ENCODE assay signal across 1 cellular context in the genomic region with DNA sequence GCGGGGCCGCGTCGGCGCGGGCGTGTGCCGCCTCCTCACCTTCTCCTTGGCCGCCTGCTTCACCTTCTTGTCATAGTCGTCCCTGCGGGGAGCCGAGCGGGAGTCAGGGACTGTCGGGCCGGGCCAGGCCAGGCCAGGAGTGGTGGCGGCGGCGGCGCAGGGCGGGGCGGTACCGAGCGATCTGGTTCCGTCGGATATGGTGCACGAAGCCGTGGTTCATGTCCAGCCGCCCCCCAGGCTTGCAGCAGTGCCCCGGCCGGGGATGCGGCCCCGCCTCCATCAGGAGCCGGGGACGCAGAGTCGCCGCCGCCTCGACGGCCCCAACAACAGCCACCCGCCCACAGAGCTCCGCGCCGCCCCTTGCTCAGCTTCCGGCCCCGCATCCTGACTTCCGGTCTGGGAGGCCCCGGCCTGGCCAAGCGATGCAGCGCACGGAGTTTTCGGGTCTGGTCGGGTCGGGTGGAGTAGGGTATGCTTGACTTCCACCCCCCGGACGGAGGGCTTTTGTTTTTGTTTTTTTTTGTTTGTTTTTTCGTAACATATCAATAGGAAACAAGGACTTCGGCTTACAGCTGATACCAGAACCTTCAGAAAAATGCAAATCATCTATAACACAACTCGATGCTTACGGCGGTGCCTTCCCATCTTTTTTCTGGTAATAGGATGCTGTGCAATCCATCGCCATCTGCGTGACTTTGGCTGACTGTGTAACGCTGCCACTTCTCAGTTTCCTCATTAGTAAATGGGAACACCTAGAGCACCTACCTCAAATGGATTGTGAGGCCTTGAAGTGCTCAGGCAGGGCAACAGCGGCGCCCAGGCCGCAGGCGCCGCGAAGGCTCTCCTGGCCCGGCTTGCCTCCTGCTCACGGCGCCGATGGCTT.
TF ChIP-seq lines count a peak whose summit lies in the region.

A gene with protein sequence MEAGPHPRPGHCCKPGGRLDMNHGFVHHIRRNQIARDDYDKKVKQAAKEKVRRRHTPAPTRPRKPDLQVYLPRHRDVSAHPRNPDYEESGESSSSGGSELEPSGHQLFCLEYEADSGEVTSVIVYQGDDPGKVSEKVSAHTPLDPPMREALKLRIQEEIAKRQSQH (minus strand): TSS at position 362 of the 883 bp plus-strand sequence. CDS start 82 bp downstream, at position 280.

TF ChIP-seq in HepG2, 621 proteins besides CTCF, POLR2A, EP300 and RAD21 (continued from another document and continues in another):
- TF ChIP-seq PATZ1 (CRISPR knock-in tag; IDR thresholded peaks at IDR 0.05): peak; percentile 87
- TF ChIP-seq ZMYM2 (CRISPR knock-in tag; IDR thresholded peaks at IDR 0.05): no peak; the same call in 1 of the 2 replicates
- TF ChIP-seq ZNF768 (CRISPR knock-in tag; IDR thresholded peaks at IDR 0.05): peak; percentile 83
- TF ChIP-seq SMARCC2 (IDR thresholded peaks at IDR 0.05): no peak
- peak; percentile 83; the same call in 1 of the 2 replicates for TF ChIP-seq ZNF639 (CRISPR knock-in tag; conservative IDR thresholded peaks at IDR 0.05)
- TF ChIP-seq ZNF710 (CRISPR knock-in tag; IDR thresholded peaks at IDR 0.05; ENCODE audit: borderline replicate concordance): peak; percentile 80; the same call in 1 of the 2 replicates
- no peak for TF ChIP-seq PCBP1 (IDR thresholded peaks at IDR 0.05; ENCODE audit: borderline replicate concordance, low read depth, low read length)
- TF ChIP-seq GABPA (IDR thresholded peaks at IDR 0.05; ENCODE audit: low read depth, low read length): peak; percentile 95
- TF ChIP-seq GABPA (CRISPR knock-in tag; IDR thresholded peaks at IDR 0.05; ENCODE audit: low read depth): peak; percentile 95
- TF ChIP-seq TBL1XR1 (IDR thresholded peaks at IDR 0.05; ENCODE audit: borderline replicate concordance, low read length, partially characterized antibody): no peak
- TF ChIP-seq ZNF33A (CRISPR knock-in tag; IDR thresholded peaks at IDR 0.05; ENCODE audit: borderline replicate concordance): no peak
- TF ChIP-seq ZNF326 (CRISPR knock-in tag; IDR thresholded peaks at IDR 0.05; ENCODE audit: borderline replicate concordance): no peak; the same call in 1 of the 2 replicates
- no peak; the same call in 1 of the 2 replicates for TF ChIP-seq ZNF432 (CRISPR knock-in tag; IDR thresholded peaks at IDR 0.05; ENCODE audit: borderline replicate concordance)
- TF ChIP-seq ZNF691 (CRISPR knock-in tag; IDR thresholded peaks at IDR 0.05; ENCODE audit: borderline replicate concordance, low read depth): peak; percentile 51; the same call in 1 of the 2 replicates
- no peak for TF ChIP-seq ZNF180 (CRISPR knock-in tag; IDR thresholded peaks at IDR 0.05; ENCODE audit: borderline replicate concordance, low read depth)
- TF ChIP-seq RFX1 (IDR thresholded peaks at IDR 0.05): no peak
- no peak for TF ChIP-seq SRSF9 (IDR thresholded peaks at IDR 0.05; ENCODE audit: borderline replicate concordance, insufficient read depth, low read depth, low read length, poor library complexity, severe bottlenecking)
- TF ChIP-seq ATF4 (CRISPR knock-in tag; IDR thresholded peaks at IDR 0.05): peak in 1 of 2 experiments; percentile 72; a peak in 2 of 4 replicates
- no peak for TF ChIP-seq PBX2 (CRISPR knock-in tag; IDR thresholded peaks at IDR 0.05)
- peak; percentile 74; the same call in 1 of the 2 replicates for TF ChIP-seq BRD4 (CRISPR knock-in tag; IDR thresholded peaks at IDR 0.05)
- no peak for TF ChIP-seq PCBP2 (optimal IDR thresholded peaks at IDR 0.05; ENCODE audit: low read depth, low read length, poor library complexity, severe bottlenecking)
- TF ChIP-seq MEIS1 (CRISPR knock-in tag; IDR thresholded peaks at IDR 0.05; ENCODE audit: borderline replicate concordance): 0 out of 2 replicates have a peak, but pooled peaks have one; percentile 77
- TF ChIP-seq ZNF24 (IDR thresholded peaks at IDR 0.05): no peak
- TF ChIP-seq HNRNPK (IDR thresholded peaks at IDR 0.05; ENCODE audit: low read depth, low read length, poor library complexity, severe bottlenecking): peak; percentile 67
- peak; percentile 100 for TF ChIP-seq YEATS2 (CRISPR knock-in tag; IDR thresholded peaks at IDR 0.05; ENCODE audit: borderline replicate concordance)
- TF ChIP-seq ZNF790 (CRISPR knock-in tag; IDR thresholded peaks at IDR 0.05; ENCODE audit: borderline replicate concordance): no peak; the same call in none of the 2 replicates
- no peak for TF ChIP-seq RFX5 (IDR thresholded peaks at IDR 0.05; ENCODE audit: low read depth, low read length)
- TF ChIP-seq SRY (CRISPR knock-in tag; IDR thresholded peaks at IDR 0.05): peak; percentile 54
- 0 out of 2 replicates have a peak, but pooled peaks have one; percentile 10 for TF ChIP-seq ZNF281 (CRISPR knock-in tag; IDR thresholded peaks at IDR 0.05; ENCODE audit: borderline replicate concordance)
- TF ChIP-seq MTA1 (CRISPR knock-in tag; IDR thresholded peaks at IDR 0.05; ENCODE audit: borderline replicate concordance): peak; percentile 68; the same call in 1 of the 2 replicates
- TF ChIP-seq BCLAF1 (IDR thresholded peaks at IDR 0.05): no peak
- TF ChIP-seq HMG20B (CRISPR knock-in tag; conservative IDR thresholded peaks at IDR 0.05): no peak
- no peak for TF ChIP-seq ZNF30 (CRISPR knock-in tag; IDR thresholded peaks at IDR 0.05)
- TF ChIP-seq HOXA5 (CRISPR knock-in tag; IDR thresholded peaks at IDR 0.05): peak; percentile 86
- TF ChIP-seq ZNF737 (CRISPR knock-in tag; IDR thresholded peaks at IDR 0.05; ENCODE audit: borderline replicate concordance): no peak
- TF ChIP-seq ZNF761 (CRISPR knock-in tag; conservative IDR thresholded peaks at IDR 0.05): no peak; the same call in 1 of the 2 replicates
- TF ChIP-seq ZMYM4 (CRISPR knock-in tag; IDR thresholded peaks at IDR 0.05): no peak
- no peak for TF ChIP-seq KDM6A (CRISPR knock-in tag; IDR thresholded peaks at IDR 0.05; ENCODE audit: low read depth)
- TF ChIP-seq ELF4 (CRISPR knock-in tag; IDR thresholded peaks at IDR 0.05; ENCODE audit: borderline replicate concordance): peak; percentile 83; the same call in 1 of the 2 replicates
- 0 out of 2 replicates have a peak, but pooled peaks have one; percentile 23 for TF ChIP-seq ZNF749 (CRISPR knock-in tag; IDR thresholded peaks at IDR 0.05; ENCODE audit: borderline replicate concordance)
- TF ChIP-seq ZNF781 (CRISPR knock-in tag; IDR thresholded peaks at IDR 0.05; ENCODE audit: borderline replicate concordance, not compliant biosample characterization): no peak
- no peak for TF ChIP-seq ZNF883 (CRISPR knock-in tag; IDR thresholded peaks at IDR 0.05; ENCODE audit: not compliant biosample characterization)
- 0 out of 2 replicates have a peak, but pooled peaks have one; percentile 61 for TF ChIP-seq ZFP41 (CRISPR knock-in tag; IDR thresholded peaks at IDR 0.05; ENCODE audit: borderline replicate concordance)
- no peak for TF ChIP-seq ZNF879 (CRISPR knock-in tag; IDR thresholded peaks at IDR 0.05)
- TF ChIP-seq MLLT10 (CRISPR knock-in tag; IDR thresholded peaks at IDR 0.05): no peak
- TF ChIP-seq ZNF619 (CRISPR knock-in tag; IDR thresholded peaks at IDR 0.05): peak; percentile 92
- TF ChIP-seq CC2D1A (CRISPR knock-in tag; IDR thresholded peaks at IDR 0.05): no peak
